In the genomic region with DNA sequence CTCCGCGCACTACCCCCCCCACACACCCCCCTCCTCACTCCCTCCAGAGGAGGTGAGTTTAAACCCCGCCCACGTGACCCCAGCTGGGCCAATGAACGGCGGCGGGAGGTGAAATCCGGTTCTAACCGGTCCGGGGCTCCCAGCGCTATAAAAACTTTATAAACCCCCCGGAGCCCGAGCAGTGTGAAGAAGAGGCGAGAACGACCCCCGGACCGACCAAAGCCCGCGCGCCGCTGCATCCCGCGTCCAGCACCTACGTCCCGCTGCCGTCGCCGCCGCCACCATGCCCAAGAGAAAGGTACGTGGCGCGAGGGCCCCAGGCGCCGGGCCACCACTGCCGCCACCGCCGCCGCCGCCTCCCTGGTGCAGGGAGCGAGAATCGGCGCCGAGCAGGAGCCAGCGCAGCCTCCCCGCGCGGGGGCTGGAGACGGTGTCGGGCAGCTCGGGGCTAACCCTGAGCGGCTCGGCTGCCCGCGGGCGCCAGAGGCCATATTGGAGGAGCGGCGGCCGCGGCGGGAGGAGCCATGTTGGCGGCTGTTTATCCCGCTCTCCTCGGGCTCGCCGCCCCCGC, we compare ENCODE assay signal across 1 cellular context.
TF ChIP-seq lines count a peak whose summit lies in the region.

TSS of gene HMGN2 (plus strand) at position 111 of the 571 bp plus-strand sequence. CDS start at position 284, 173 bp downstream.

TF ChIP-seq in HepG2, 621 proteins besides CTCF, POLR2A, EP300 and RAD21 (continued from another document and continues in another):
- TF ChIP-seq, protein P1, sequence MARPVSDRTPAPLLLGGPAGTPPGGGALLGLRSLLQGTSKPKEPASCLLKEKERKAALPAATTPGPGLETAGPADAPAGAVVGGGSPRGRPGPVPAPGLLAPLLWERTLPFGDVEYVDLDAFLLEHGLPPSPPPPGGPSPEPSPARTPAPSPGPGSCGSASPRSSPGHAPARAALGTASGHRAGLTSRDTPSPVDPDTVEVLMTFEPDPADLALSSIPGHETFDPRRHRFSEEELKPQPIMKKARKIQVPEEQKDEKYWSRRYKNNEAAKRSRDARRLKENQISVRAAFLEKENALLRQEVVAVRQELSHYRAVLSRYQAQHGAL (CRISPR knock-in tag; IDR thresholded peaks at IDR 0.05; ENCODE audit: not compliant biosample characterization), result peak; percentile 29
- peak; percentile 83 for TF ChIP-seq NFYB (CRISPR knock-in tag; IDR thresholded peaks at IDR 0.05)
- TF ChIP-seq, protein P2, sequence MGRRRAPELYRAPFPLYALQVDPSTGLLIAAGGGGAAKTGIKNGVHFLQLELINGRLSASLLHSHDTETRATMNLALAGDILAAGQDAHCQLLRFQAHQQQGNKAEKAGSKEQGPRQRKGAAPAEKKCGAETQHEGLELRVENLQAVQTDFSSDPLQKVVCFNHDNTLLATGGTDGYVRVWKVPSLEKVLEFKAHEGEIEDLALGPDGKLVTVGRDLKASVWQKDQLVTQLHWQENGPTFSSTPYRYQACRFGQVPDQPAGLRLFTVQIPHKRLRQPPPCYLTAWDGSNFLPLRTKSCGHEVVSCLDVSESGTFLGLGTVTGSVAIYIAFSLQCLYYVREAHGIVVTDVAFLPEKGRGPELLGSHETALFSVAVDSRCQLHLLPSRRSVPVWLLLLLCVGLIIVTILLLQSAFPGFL (CRISPR knock-in tag; IDR thresholded peaks at IDR 0.05), result 0 out of 2 replicates have a peak, but pooled peaks have one; percentile 50
- peak; percentile 78 for TF ChIP-seq PATZ1 (CRISPR knock-in tag; IDR thresholded peaks at IDR 0.05)
- 0 out of 2 replicates have a peak, but pooled peaks have one; percentile 55 for TF ChIP-seq RARG (CRISPR knock-in tag; IDR thresholded peaks at IDR 0.05; ENCODE audit: low read depth)
- TF ChIP-seq ZNF354B (CRISPR knock-in tag; IDR thresholded peaks at IDR 0.05), result 0 out of 2 replicates have a peak, but pooled peaks have one; percentile 45
- TF ChIP-seq MED1 (CRISPR knock-in tag; IDR thresholded peaks at IDR 0.05), result 0 out of 2 replicates have a peak, but pooled peaks have one; percentile 20
- TF ChIP-seq, protein P3, sequence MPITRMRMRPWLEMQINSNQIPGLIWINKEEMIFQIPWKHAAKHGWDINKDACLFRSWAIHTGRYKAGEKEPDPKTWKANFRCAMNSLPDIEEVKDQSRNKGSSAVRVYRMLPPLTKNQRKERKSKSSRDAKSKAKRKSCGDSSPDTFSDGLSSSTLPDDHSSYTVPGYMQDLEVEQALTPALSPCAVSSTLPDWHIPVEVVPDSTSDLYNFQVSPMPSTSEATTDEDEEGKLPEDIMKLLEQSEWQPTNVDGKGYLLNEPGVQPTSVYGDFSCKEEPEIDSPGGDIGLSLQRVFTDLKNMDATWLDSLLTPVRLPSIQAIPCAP (CRISPR knock-in tag; IDR thresholded peaks at IDR 0.05; ENCODE audit: low read depth), result 0 out of 2 replicates have a peak, but pooled peaks have one; percentile 36
- TF ChIP-seq, protein P4, sequence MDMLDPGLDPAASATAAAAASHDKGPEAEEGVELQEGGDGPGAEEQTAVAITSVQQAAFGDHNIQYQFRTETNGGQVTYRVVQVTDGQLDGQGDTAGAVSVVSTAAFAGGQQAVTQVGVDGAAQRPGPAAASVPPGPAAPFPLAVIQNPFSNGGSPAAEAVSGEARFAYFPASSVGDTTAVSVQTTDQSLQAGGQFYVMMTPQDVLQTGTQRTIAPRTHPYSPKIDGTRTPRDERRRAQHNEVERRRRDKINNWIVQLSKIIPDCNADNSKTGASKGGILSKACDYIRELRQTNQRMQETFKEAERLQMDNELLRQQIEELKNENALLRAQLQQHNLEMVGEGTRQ (IDR thresholded peaks at IDR 0.05; ENCODE audit: low read depth, low read length), result peak; percentile 72
- TF ChIP-seq, protein P4 (CRISPR knock-in tag; IDR thresholded peaks at IDR 0.05; ENCODE audit: borderline replicate concordance), result peak; percentile 74; the same call in 1 of the 2 replicates
- TF ChIP-seq ZNF543 (CRISPR knock-in tag; IDR thresholded peaks at IDR 0.05), result peak; percentile 52; the same call in 1 of the 2 replicates
- peak; percentile 36 for TF ChIP-seq AGO1 (IDR thresholded peaks at IDR 0.05; ENCODE audit: low read depth, low read length, poor library complexity, severe bottlenecking)
- TF ChIP-seq MIER2 (CRISPR knock-in tag; IDR thresholded peaks at IDR 0.05), result no peak
- TF ChIP-seq ZFX (CRISPR knock-in tag; IDR thresholded peaks at IDR 0.05; ENCODE audit: low read depth), result peak; percentile 69
- TF ChIP-seq, protein P5, sequence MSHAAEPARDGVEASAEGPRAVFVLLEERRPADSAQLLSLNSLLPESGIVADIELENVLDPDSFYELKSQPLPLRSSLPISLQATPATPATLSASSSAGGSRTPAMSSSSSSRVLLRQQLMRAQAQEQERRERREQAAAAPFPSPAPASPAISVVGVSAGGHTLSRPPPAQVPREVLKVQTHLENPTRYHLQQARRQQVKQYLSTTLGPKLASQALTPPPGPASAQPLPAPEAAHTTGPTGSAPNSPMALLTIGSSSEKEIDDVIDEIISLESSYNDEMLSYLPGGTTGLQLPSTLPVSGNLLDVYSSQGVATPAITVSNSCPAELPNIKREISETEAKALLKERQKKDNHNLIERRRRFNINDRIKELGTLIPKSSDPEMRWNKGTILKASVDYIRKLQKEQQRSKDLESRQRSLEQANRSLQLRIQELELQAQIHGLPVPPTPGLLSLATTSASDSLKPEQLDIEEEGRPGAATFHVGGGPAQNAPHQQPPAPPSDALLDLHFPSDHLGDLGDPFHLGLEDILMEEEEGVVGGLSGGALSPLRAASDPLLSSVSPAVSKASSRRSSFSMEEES (CRISPR knock-in tag; IDR thresholded peaks at IDR 0.05), result 0 out of 2 replicates have a peak, but pooled peaks have one; percentile 17
- TF ChIP-seq, protein P6, sequence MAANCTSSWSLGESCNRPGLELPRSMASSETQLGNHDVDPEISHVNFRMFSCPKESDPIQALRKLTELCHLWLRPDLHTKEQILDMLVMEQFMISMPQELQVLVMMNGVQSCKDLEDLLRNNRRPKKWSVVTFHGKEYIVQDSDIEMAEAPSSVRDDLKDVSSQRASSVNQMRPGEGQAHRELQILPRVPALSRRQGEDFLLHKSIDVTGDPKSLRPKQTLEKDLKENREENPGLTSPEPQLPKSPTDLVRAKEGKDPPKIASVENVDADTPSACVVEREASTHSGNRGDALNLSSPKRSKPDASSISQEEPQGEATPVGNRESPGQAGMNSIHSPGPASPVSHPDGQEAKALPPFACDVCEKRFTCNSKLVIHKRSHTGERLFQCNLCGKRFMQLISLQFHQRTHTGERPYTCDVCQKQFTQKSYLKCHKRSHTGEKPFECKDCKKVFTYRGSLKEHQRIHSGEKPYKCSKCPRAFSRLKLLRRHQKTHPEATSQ (CRISPR knock-in tag; IDR thresholded peaks at IDR 0.05; ENCODE audit: borderline replicate concordance), result peak; percentile 75; the same call in 1 of the 2 replicates
- TF ChIP-seq ZNF235 (CRISPR knock-in tag; IDR thresholded peaks at IDR 0.05; ENCODE audit: borderline replicate concordance), result peak; percentile 64; the same call in 1 of the 2 replicates
- TF ChIP-seq THYN1 (CRISPR knock-in tag; IDR thresholded peaks at IDR 0.05; ENCODE audit: borderline replicate concordance, low read depth), result 0 out of 2 replicates have a peak, but pooled peaks have one; percentile 29
- TF ChIP-seq, protein P7, sequence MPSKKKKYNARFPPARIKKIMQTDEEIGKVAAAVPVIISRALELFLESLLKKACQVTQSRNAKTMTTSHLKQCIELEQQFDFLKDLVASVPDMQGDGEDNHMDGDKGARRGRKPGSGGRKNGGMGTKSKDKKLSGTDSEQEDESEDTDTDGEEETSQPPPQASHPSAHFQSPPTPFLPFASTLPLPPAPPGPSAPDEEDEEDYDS (CRISPR knock-in tag; IDR thresholded peaks at IDR 0.05), result no peak
- no peak for TF ChIP-seq PLRG1 (conservative IDR thresholded peaks at IDR 0.05)
- 0 out of 2 replicates have a peak, but pooled peaks have one; percentile 23 for TF ChIP-seq RNF2 (conservative IDR thresholded peaks at IDR 0.05; ENCODE audit: low read depth)
- TF ChIP-seq TRIM22 (IDR thresholded peaks at IDR 0.05), result no peak
- TF ChIP-seq ARNT2 (CRISPR knock-in tag; IDR thresholded peaks at IDR 0.05; ENCODE audit: low read depth), result 0 out of 2 replicates have a peak, but pooled peaks have one; percentile 30
- 0 out of 2 replicates have a peak, but pooled peaks have one; percentile 27 for TF ChIP-seq ZNF180 (CRISPR knock-in tag; IDR thresholded peaks at IDR 0.05; ENCODE audit: borderline replicate concordance, low read depth)
- TF ChIP-seq, protein P8, sequence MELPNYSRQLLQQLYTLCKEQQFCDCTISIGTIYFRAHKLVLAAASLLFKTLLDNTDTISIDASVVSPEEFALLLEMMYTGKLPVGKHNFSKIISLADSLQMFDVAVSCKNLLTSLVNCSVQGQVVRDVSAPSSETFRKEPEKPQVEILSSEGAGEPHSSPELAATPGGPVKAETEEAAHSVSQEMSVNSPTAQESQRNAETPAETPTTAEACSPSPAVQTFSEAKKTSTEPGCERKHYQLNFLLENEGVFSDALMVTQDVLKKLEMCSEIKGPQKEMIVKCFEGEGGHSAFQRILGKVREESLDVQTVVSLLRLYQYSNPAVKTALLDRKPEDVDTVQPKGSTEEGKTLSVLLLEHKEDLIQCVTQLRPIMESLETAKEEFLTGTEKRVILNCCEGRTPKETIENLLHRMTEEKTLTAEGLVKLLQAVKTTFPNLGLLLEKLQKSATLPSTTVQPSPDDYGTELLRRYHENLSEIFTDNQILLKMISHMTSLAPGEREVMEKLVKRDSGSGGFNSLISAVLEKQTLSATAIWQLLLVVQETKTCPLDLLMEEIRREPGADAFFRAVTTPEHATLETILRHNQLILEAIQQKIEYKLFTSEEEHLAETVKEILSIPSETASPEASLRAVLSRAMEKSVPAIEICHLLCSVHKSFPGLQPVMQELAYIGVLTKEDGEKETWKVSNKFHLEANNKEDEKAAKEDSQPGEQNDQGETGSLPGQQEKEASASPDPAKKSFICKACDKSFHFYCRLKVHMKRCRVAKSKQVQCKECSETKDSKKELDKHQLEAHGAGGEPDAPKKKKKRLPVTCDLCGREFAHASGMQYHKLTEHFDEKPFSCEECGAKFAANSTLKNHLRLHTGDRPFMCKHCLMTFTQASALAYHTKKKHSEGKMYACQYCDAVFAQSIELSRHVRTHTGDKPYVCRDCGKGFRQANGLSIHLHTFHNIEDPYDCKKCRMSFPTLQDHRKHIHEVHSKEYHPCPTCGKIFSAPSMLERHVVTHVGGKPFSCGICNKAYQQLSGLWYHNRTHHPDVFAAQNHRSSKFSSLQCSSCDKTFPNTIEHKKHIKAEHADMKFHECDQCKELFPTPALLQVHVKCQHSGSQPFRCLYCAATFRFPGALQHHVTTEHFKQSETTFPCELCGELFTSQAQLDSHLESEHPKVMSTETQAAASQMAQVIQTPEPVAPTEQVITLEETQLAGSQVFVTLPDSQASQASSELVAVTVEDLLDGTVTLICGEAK (IDR thresholded peaks at IDR 0.05), result peak; percentile 67
- TF ChIP-seq, protein P8 (CRISPR knock-in tag; IDR thresholded peaks at IDR 0.05), result peak; percentile 98
- TF ChIP-seq ZNF879 (CRISPR knock-in tag; IDR thresholded peaks at IDR 0.05), result peak; percentile 37; the same call in 1 of the 2 replicates
- no peak for TF ChIP-seq ZNF598 (CRISPR knock-in tag; IDR thresholded peaks at IDR 0.05; ENCODE audit: borderline replicate concordance)
- TF ChIP-seq MXI1 (IDR thresholded peaks at IDR 0.05; ENCODE audit: borderline replicate concordance, low read depth, low read length), result peak; percentile 5; the same call in 1 of the 3 replicates
